Comparison of ENCODE assay signal across 1 cellular context in genomic region chr14:76446921-76447320, GRCh38.
TF ChIP-seq lines count a peak whose summit lies in the region.

No MANE protein-coding gene starts in this region.

TF ChIP-seq in H1, 55 proteins besides CTCF, POLR2A, EP300 and RAD21 (continued from another document):
- TF ChIP-seq CHD7 (IDR thresholded peaks at IDR 0.05; ENCODE audit: insufficient replicate concordance, low read length) (no peak), GABPA (IDR thresholded peaks at IDR 0.05; ENCODE audit: borderline replicate concordance, insufficient read depth, low read length) (no peak), ATF3 (IDR thresholded peaks at IDR 0.05; ENCODE audit: insufficient read depth, low read depth, low read length) (no peak), TCF12 (IDR thresholded peaks at IDR 0.05; ENCODE audit: low read depth, low read length) (no peak), CTBP2 (IDR thresholded peaks at IDR 0.05; ENCODE audit: borderline replicate concordance, insufficient read depth, insufficient read length, low read length) (no peak)
TF ChIP-seq in H1: peak in this region for 0.
